9 cellular contexts compared by ENCODE assay signal in genomic region chr6:108168501-108168979, GRCh38. TPM values are rescaled to one million over a fixed set of nuclear protein-coding genes. Genes with fewer than 3 reads are reported as not detected.
DNase-seq lines count a peak whose midpoint lies in the region; TF ChIP-seq lines count a peak whose summit lies in the region.
"Had no signal": no experiment of that assay in that cellular context is flagged by ENCODE, and none has a peak within 500 bp of the region (broad histone marks: within the 10 kb centered on the region; RNA-seq: fewer than 3 reads in every experiment).

No MANE protein-coding gene starts in this region.

- H3K4me3 ChIP-seq in GM23248, result no peak overlapping the region
- H3K4me3 ChIP-seq in iPS-18c (ENCODE audit: insufficient read depth, low read depth, low read length), result peak overlapping the region; percentile 38
- H3K4me3 ChIP-seq in spleen, result peak overlapping the region; percentile 9 to 63 (median 32)
- H3K4me3 ChIP-seq in prostate gland, result no peak overlapping the region

- H3K9me3 ChIP-seq in GM23248 (ENCODE audit: low read depth), result no peaks in the 10 kb centered on the region
- no peaks in the 10 kb centered on the region for H3K9me3 ChIP-seq in iPS-18c (ENCODE audit: control insufficient read depth, insufficient read depth, low read length)
- no peaks in the 10 kb centered on the region for H3K9me3 ChIP-seq in spleen
- H3K9me3 ChIP-seq in prostate gland, result no peaks in the 10 kb centered on the region

- intact Hi-C loops in spleen (cut with DNase I; ENCODE audit: low total_unique reads), result no loop called here
- intact Hi-C loops in prostate gland (cut with DNase I), result no loop called here

- H3K9ac ChIP-seq in GM23248, result no peak overlapping the region

- DNase-seq in GM23248, result peak; percentile 49
- DNase-seq in activated CD8-positive, alpha-beta memory T cell treated with anti-CD3 and anti-CD28 coated beads, Interleukin-2, amount 50 U/mL, for 48 hours, result peak; percentile 65
- peak; percentile 88 for DNase-seq in spleen
- no peak for DNase-seq in NCI-H526 treated with DMSO at 0.1 percent for 48 hours (lab: John Stamatoyannopoulos, UW)
- DNase-seq in EL, result no peak
- DNase-seq in prostate gland (ENCODE audit: low spot score), result no peak
- DNase-seq: NCI-H1105 had no signal

- H3K27me3 ChIP-seq in GM23248 (replicated peaks; ENCODE audit: insufficient read depth) (peaks cover 99% of the 10 kb centered on the region), spleen (replicated peaks in 1 of 7) (peaks cover 37 to 100% (median 99%) of the 10 kb centered on the region in 7 donors), prostate gland (replicated peaks; ENCODE audit: insufficient read depth) (peaks cover 76% of the 10 kb centered on the region)

- TF ChIP-seq POLR2A in spleen (IDR thresholded peaks at IDR 0.05), result no peak
- no peak for TF ChIP-seq POLR2A in prostate gland (IDR thresholded peaks at IDR 0.05)

- H3K9me2 ChIP-seq in GM23248 (ENCODE audit: insufficient read depth), result no peaks in the 10 kb centered on the region

- WGBS in GM23248 (ENCODE audit: low coverage in 1 of 2, low lambda C conversion rate in 2 of 2, missing lambda C conversion rate in 2 of 2), 2 experiments, result 3 to 5% methylated on average over 31 to 34 of the region's 34 CpGs
- 0 to 4% (median 1%) methylated on average over 1 to 34 of the region's 34 CpGs for WGBS in spleen, 5 donors
- 8% methylated on average over 28 of the region's 34 CpGs for WGBS in prostate gland

- no peak overlapping the region for H2AFZ ChIP-seq in GM23248

- H3K36me3 ChIP-seq in GM23248 (ENCODE audit: low read depth) (no peaks in the 10 kb centered on the region), spleen (no peaks in the 10 kb centered on the region), prostate gland (no peaks in the 10 kb centered on the region)

- H3K4me2 ChIP-seq in GM23248 (ENCODE audit: unreplicated experiment), result no peak overlapping the region

- H3K27ac ChIP-seq in GM23248 (no peak overlapping the region), spleen (no peak overlapping the region), prostate gland (no peak overlapping the region)
- H3K27ac ChIP-seq: epithelial cell of prostate had no signal

- H4K20me1 ChIP-seq in GM23248 (ENCODE audit: insufficient read depth), result no peaks in the 10 kb centered on the region

- no peaks in the 10 kb centered on the region for H3K4me1 ChIP-seq in GM23248 (ENCODE audit: insufficient read depth)
- peaks cover 46 to 78% (median 66%) of the 10 kb centered on the region in 6 donors for H3K4me1 ChIP-seq in spleen
- peaks cover 3% of the 10 kb centered on the region for H3K4me1 ChIP-seq in prostate gland (replicated peaks)

- no peaks in the 10 kb centered on the region for H3K79me2 ChIP-seq in GM23248 (ENCODE audit: insufficient read depth)

- in situ Hi-C loops in GM23248 (cut with MboI), result no loop called here

- TF ChIP-seq CTCF in spleen (IDR thresholded peaks at IDR 0.05 in 8 of 11, conservative IDR thresholded peaks at IDR 0.05 in 3 of 11), result peak in 5 of 11 experiments; percentile 18 to 33 (median 24)
- peak in 1 of 4 experiments; percentile 11 for TF ChIP-seq CTCF in prostate gland (IDR thresholded peaks at IDR 0.05)

- H3F3A ChIP-seq in GM23248 (ENCODE audit: insufficient read depth), result no peaks in the 10 kb centered on the region

RNA-seq across cellular contexts. Expression of gene NR2E1, which starts 2.7 kb away (rescaled TPM):
- total RNA-seq in GM23248 (2014; rRNA removed; shearing (Covaris generic)), result not detected in 2 replicates
- not detected in 2 replicates for polyA plus RNA-seq in GM23248 (2016; fragmentation: Nextera tagmentation; extraction: Ambion mirVana)
- total RNA-seq in spleen, result not detected
- polyA plus RNA-seq in spleen, result not detected
- total RNA-seq in prostate gland, result under 1 TPM in 1 of 2 donors, not detected in 1; 0.91 TPM

Comparison
In these comparisons a context has a peak if more than half of its experiments do, and no peak if none do; other contexts are left out.
1. DNase-seq: peak in GM23248 (single experiment), activated CD8-positive, alpha-beta memory T cell treated with anti-CD3 and anti-CD28 coated beads, Interleukin-2, amount 50 U/mL, for 48 hours (single experiment) and spleen (single experiment); none in NCI-H526 treated with DMSO at 0.1 percent for 48 hours (single experiment), EL (single experiment) and prostate gland (single experiment).
2. H3K4me3 ChIP-seq: peak in iPS-18c (single experiment) and spleen (8 of 8); none in GM23248 (single experiment) and prostate gland (0 of 2).